37 cellular contexts compared by ENCODE assay signal in the genomic region with DNA sequence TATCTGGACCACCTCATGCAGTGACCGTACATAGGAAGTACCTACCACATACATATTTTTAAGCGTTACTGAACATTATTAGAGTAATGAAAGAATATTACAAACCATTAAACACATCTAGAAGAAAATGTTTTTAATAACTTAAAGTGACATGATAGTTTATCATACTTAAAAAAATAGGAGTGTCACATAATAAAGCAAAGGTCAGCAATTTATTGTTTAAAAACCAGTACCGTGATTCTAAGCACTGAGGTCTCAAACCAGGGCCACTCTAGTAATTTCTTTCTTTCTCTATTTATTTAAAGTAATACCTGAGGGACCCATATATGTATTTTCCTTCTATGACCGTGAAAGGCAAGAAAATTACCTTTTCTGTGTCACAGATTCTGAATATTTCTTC.
"Had no signal": no experiment of that assay in that cellular context is flagged by ENCODE, and none has a peak within 500 bp of the region (broad histone marks: within the 10 kb centered on the region; RNA-seq: fewer than 3 reads in every experiment).

No MANE protein-coding gene starts in this region.

- H3K4me3 ChIP-seq: adrenal gland, body of pancreas, breast epithelium had no signal

- H3K4me1 ChIP-seq: adrenal gland, body of pancreas, breast epithelium had no signal

- FAIRE-seq: astrocyte, TTC549 had no signal

- H3K36me3 ChIP-seq: adrenal gland, brain microvascular endothelial cell, breast epithelium had no signal

- H3K27me3 ChIP-seq: adrenal gland, body of pancreas, brain microvascular endothelial cell, breast epithelium had no signal

- H3K9me3 ChIP-seq: body of pancreas, breast epithelium had no signal

- ATAC-seq: activated CD8-positive, alpha-beta T cell treated with anti-CD3 and anti-CD28 coated beads for 36 hours; activated naive CD4-positive, alpha-beta T cell treated with anti-CD3 and anti-CD28 coated beads, Interleukin-2, amount 50 U/mL, for 72 hours; activated T-cell treated with anti-CD3 and anti-CD28 coated beads, Interleukin-2, amount 50 U/mL, for 4 hours; activated T-cell treated with anti-CD3 and anti-CD28 coated beads, Interleukin-2, amount 50 U/mL, for 72 hours; activated T-helper 17 cell treated with anti-CD3 and anti-CD28 coated beads, Interleukin-2, amount 50 U/mL, for 72 hours; body of pancreas had no signal

- H3K4me1 Mint-ChIP-seq: activated B cell treated with CpG ODN at 0.5 μM for 24 hours had no signal

- H3K27ac ChIP-seq: adrenal gland, body of pancreas, brain microvascular endothelial cell, breast epithelium, VCaP had no signal

- H3K27me3 Mint-ChIP-seq: activated CD4-positive, alpha-beta memory T cell treated with anti-CD3 and anti-CD28 coated beads for 36 hours; activated CD4-positive, alpha-beta T cell treated with anti-CD3 and anti-CD28 coated beads, Interleukin-2, amount 10 ng/mL, durations not matched to agents 24 days and 14 days; activated CD8-positive, alpha-beta T cell treated with anti-CD3 and anti-CD28 coated beads for 36 hours; activated naive CD8-positive, alpha-beta T cell treated with anti-CD3 and anti-CD28 coated beads for 36 hours; activated T-helper 17 cell treated with anti-CD3 and anti-CD28 coated beads, Interleukin-2, amount 50 U/mL, for 72 hours had no signal

- DNase-seq: activated B cell treated with CpG ODN at 0.5 μM for 24 hours; activated CD4-positive, alpha-beta memory T cell treated with anti-CD3 and anti-CD28 coated beads for 36 hours; activated CD4-positive, alpha-beta T cell treated with anti-CD3 and anti-CD28 coated beads for 4 hours; activated CD4-positive, alpha-beta T cell treated with anti-CD3 and anti-CD28 coated beads, Interleukin-2, amount 10 ng/mL, durations not matched to agents 24 days and 14 days; activated CD4-positive, alpha-beta T cell treated with anti-CD3 and anti-CD28 coated beads, Interleukin-2, amount 50 U/mL, for 1 hour; activated CD4-positive, alpha-beta T cell treated with anti-CD3 and anti-CD28 coated beads, Interleukin-2, amount 50 U/mL, for 4 hours; activated CD4-positive, CD25-positive, alpha-beta regulatory T cell treated with anti-CD3 and anti-CD28 coated beads, Interleukin-2, amount 50 U/mL, for 72 hours; activated CD8-positive, alpha-beta memory T cell treated with anti-CD3 and anti-CD28 coated beads, Interleukin-2, amount 50 U/mL, for 4 hours; activated CD8-positive, alpha-beta T cell treated with anti-CD3 and anti-CD28 coated beads for 36 hours; activated effector memory CD4-positive, alpha-beta T cell treated with anti-CD3 and anti-CD28 coated beads, Interleukin-2, amount 50 U/mL, for 16 hours; activated gamma-delta T cell treated with Interleukin-2 at 50 U/mL for 16 hours; activated naive CD4-positive, alpha-beta T cell; activated naive CD4-positive, alpha-beta T cell treated with anti-CD3 and anti-CD28 coated beads for 36 hours; activated naive CD4-positive, alpha-beta T cell treated with anti-CD3 and anti-CD28 coated beads, Interleukin-2, amount 50 U/mL, for 16 hours; activated naive CD8-positive, alpha-beta T cell treated with anti-CD3 and anti-CD28 coated beads for 36 hours; activated T-cell treated with anti-CD3 and anti-CD28 coated beads for 4 hours; activated T-cell treated with anti-CD3 and anti-CD28 coated beads, Interleukin-2, amount 50 U/mL, for 1 hour; activated T-cell treated with anti-CD3 and anti-CD28 coated beads, Interleukin-2, amount 50 U/mL, for 4 hours; activated T-cell treated with anti-CD3 and anti-CD28 coated beads, Interleukin-2, amount 50 U/mL, for 72 hours; adrenal gland; amniotic stem cell; aorta; body of pancreas; brain microvascular endothelial cell; central memory CD4-positive, alpha-beta T cell; T-helper 1 cell; T-helper 2 cell; T-helper 9 cell had no signal

- H3K27ac Mint-ChIP-seq: activated B cell treated with CpG ODN at 0.5 μM for 24 hours; activated CD4-positive, alpha-beta memory T cell treated with anti-CD3 and anti-CD28 coated beads for 36 hours; activated CD4-positive, alpha-beta T cell treated with anti-CD3 and anti-CD28 coated beads, Interleukin-2, amount 10 ng/mL, durations not matched to agents 24 days and 14 days; activated CD8-positive, alpha-beta T cell treated with anti-CD3 and anti-CD28 coated beads for 36 hours; activated naive CD4-positive, alpha-beta T cell treated with anti-CD3 and anti-CD28 coated beads for 36 hours; activated naive CD4-positive, alpha-beta T cell treated with anti-CD3 and anti-CD28 coated beads, Interleukin-2, amount 50 U/mL, for 72 hours; activated naive CD8-positive, alpha-beta T cell treated with anti-CD3 and anti-CD28 coated beads for 36 hours; activated T-cell treated with anti-CD3 and anti-CD28 coated beads, Interleukin-2, amount 50 U/mL, for 72 hours; activated T-helper 1 cell treated with anti-CD3 and anti-CD28 coated beads, Interleukin-12 subunit alpha, Interleukin-12 subunit beta, Interleukin-2, Interleukin-4 antibody, amounts not matched to agents 30 ng/mL and 10 ng/mL and 1 ng/mL, durations not matched to agents 14 hours and 24 hours and 36 hours; activated T-helper 17 cell treated with anti-CD3 and anti-CD28 coated beads, Interleukin-2, amount 50 U/mL, for 72 hours; T-helper 1 cell treated with Interleukin-12 subunit alpha and Interleukin-12 subunit beta and Interleukin-4 antibody, amounts not matched to agents 30 μg/mL and 1 μg/mL, for 36 hours; T-helper 2 cell treated with Interferon-gamma antibody and Interleukin-4, amounts not matched to agents 5 μg/mL and 100 μg/mL, for 36 hours had no signal

- H3K9me3 Mint-ChIP-seq: activated B cell treated with CpG ODN at 0.5 μM for 24 hours; activated CD4-positive, alpha-beta memory T cell treated with anti-CD3 and anti-CD28 coated beads for 36 hours; activated CD8-positive, alpha-beta T cell treated with anti-CD3 and anti-CD28 coated beads for 36 hours; activated naive CD4-positive, alpha-beta T cell treated with anti-CD3 and anti-CD28 coated beads for 36 hours; activated naive CD8-positive, alpha-beta T cell treated with anti-CD3 and anti-CD28 coated beads for 36 hours; activated T-cell treated with anti-CD3 and anti-CD28 coated beads, Interleukin-2, amount 50 U/mL, for 4 hours; activated T-helper 1 cell treated with anti-CD3 and anti-CD28 coated beads, Interleukin-12 subunit alpha, Interleukin-12 subunit beta, Interleukin-2, Interleukin-4 antibody, amounts not matched to agents 30 ng/mL and 10 ng/mL and 1 ng/mL, durations not matched to agents 14 hours and 24 hours and 36 hours; activated T-helper 17 cell treated with anti-CD3 and anti-CD28 coated beads, Interleukin-2, amount 50 U/mL, for 72 hours; T-helper 1 cell treated with Interleukin-12 subunit alpha and Interleukin-12 subunit beta and Interleukin-4 antibody, amounts not matched to agents 30 μg/mL and 1 μg/mL, for 36 hours; T-helper 2 cell treated with Interferon-gamma antibody and Interleukin-4, amounts not matched to agents 5 μg/mL and 100 μg/mL, for 36 hours had no signal

- H3K4me3 Mint-ChIP-seq: activated B cell treated with CpG ODN at 0.5 μM for 24 hours; activated CD4-positive, alpha-beta memory T cell treated with anti-CD3 and anti-CD28 coated beads for 36 hours; activated CD4-positive, alpha-beta T cell treated with anti-CD3 and anti-CD28 coated beads, Interleukin-2, amount 10 ng/mL, durations not matched to agents 24 days and 14 days; activated CD8-positive, alpha-beta T cell treated with anti-CD3 and anti-CD28 coated beads for 36 hours; activated naive CD4-positive, alpha-beta T cell treated with anti-CD3 and anti-CD28 coated beads for 36 hours; activated naive CD8-positive, alpha-beta T cell treated with anti-CD3 and anti-CD28 coated beads for 36 hours; activated T-cell treated with anti-CD3 and anti-CD28 coated beads, Interleukin-2, amount 50 U/mL, for 4 hours; activated T-cell treated with anti-CD3 and anti-CD28 coated beads, Interleukin-2, amount 50 U/mL, for 72 hours; activated T-helper 1 cell treated with anti-CD3 and anti-CD28 coated beads, Interleukin-12 subunit alpha, Interleukin-12 subunit beta, Interleukin-2, Interleukin-4 antibody, amounts not matched to agents 30 ng/mL and 10 ng/mL and 1 ng/mL, durations not matched to agents 14 hours and 24 hours and 36 hours; activated T-helper 17 cell treated with anti-CD3 and anti-CD28 coated beads, Interleukin-2, amount 50 U/mL, for 72 hours; T-helper 1 cell treated with Interleukin-12 subunit alpha and Interleukin-12 subunit beta and Interleukin-4 antibody, amounts not matched to agents 30 μg/mL and 1 μg/mL, for 36 hours; T-helper 2 cell treated with Interferon-gamma antibody and Interleukin-4, amounts not matched to agents 5 μg/mL and 100 μg/mL, for 36 hours had no signal
